In genomic region chr20:28562510-28562898, GRCh38 we compare ENCODE assay signal across 16 cellular contexts.
DNase-seq lines count a peak whose midpoint lies in the region; ATAC-seq, FAIRE-seq and TF ChIP-seq lines count a peak whose summit lies in the region.
"Had no signal": no experiment of that assay in that cellular context is flagged by ENCODE, and none has a peak within 500 bp of the region (broad histone marks: within the 10 kb centered on the region; RNA-seq: fewer than 3 reads in every experiment).

No MANE protein-coding gene starts in this region.

- no peaks in the 10 kb centered on the region for H3K9me2 ChIP-seq in GM23338 (ENCODE audit: insufficient read depth)

- H3K36me3 ChIP-seq in GM23338 (ENCODE audit: insufficient read depth) (no peaks in the 10 kb centered on the region), RWPE2 (ENCODE audit: low read depth) (no peaks in the 10 kb centered on the region; the same call in 1 of the 2 replicates)
- H3K36me3 ChIP-seq: prostate gland, uterus had no signal

- ATAC-seq in GM23338: no peak
- peak; percentile 96 for ATAC-seq in RWPE2 (ENCODE audit: low read depth)
- ATAC-seq in GM21576 (IDR thresholded peaks at IDR 0.05; ENCODE audit: unreplicated experiment): no peak
- ATAC-seq: activated CD8-positive, alpha-beta memory T cell treated with anti-CD3 and anti-CD28 coated beads, Interleukin-2, amount 10 ng/mL, durations not matched to agents 7 days and 5 days had no signal

- FAIRE-seq in urothelium cell line (lab: Jason Lieb, UNC): no peak

- H3K4me3 ChIP-seq in GM23338: no peak overlapping the region
- no peak overlapping the region for H3K4me3 ChIP-seq in RWPE2 (ENCODE audit: severe bottlenecking)
- H3K4me3 ChIP-seq in foreskin fibroblast (ENCODE audit: low read depth in 1 of 2, low read length in 2 of 2): no peak overlapping the region
- H3K4me3 ChIP-seq: heart left ventricle, prostate gland, uterus had no signal

- H3K4me1 ChIP-seq in GM23338 (ENCODE audit: insufficient read depth): peaks cover 11% of the 10 kb centered on the region; the same call in 1 of the 2 replicates
- peaks cover 11% of the 10 kb centered on the region for H3K4me1 ChIP-seq in RWPE2 (ENCODE audit: insufficient read depth, poor library complexity, severe bottlenecking)
- H3K4me1 ChIP-seq: heart left ventricle, prostate gland, uterus had no signal

- DNase-seq in GM23338 (ENCODE audit: low spot score) (peak; percentile 5), RWPE2 (ENCODE audit: low spot score) (no peak), foreskin fibroblast (peak; percentile 6 to 22), urothelium cell line (ENCODE audit: low spot score) (peak; percentile 48), globus pallidus (ENCODE audit: low spot score) (no peak)
- no peak for DNase-seq in stimulated activated CD4-positive, alpha-beta T cell treated with anti-CD3 and anti-CD28 coated beads, Interleukin-12 subunit alpha, Interleukin-12 subunit beta, amount 100 ng/mL, for 4 hours
- DNase-seq: activated B cell treated with CpG ODN at 0.5 μM for 24 hours; activated CD8-positive, alpha-beta memory T cell treated with anti-CD3 and anti-CD28 coated beads, Interleukin-2, amount 10 ng/mL, durations not matched to agents 7 days and 5 days; activated naive CD4-positive, alpha-beta T cell treated with Interleukin-2 at 50 U/mL for 16 hours; Calu3; caudate nucleus; heart left ventricle; NCI-H2171 treated with DMSO at 0.1 percent for 48 hours; uterus had no signal

- H3K27ac ChIP-seq in GM23338 (ENCODE audit: low read depth): no peak overlapping the region
- H3K27ac ChIP-seq in RWPE2 (ENCODE audit: poor library complexity, severe bottlenecking): peak overlapping the region; percentile 60
- H3K27ac ChIP-seq: heart left ventricle, prostate gland, uterus had no signal

- H3K4me2 ChIP-seq in GM23338: no peak overlapping the region

- TF ChIP-seq CTCF in GM23338 (conservative IDR thresholded peaks at IDR 0.05; ENCODE audit: low read depth in 2 of 2): no peak
- TF ChIP-seq CTCF in RWPE2 (IDR thresholded peaks at IDR 0.05; ENCODE audit: poor library complexity, severe bottlenecking): no peak
- no peak for TF ChIP-seq CTCF in foreskin fibroblast (IDR thresholded peaks at IDR 0.05; ENCODE audit: low read depth, low read length)

- H3K4me3 Mint-ChIP-seq in GM23338: no peak overlapping the region
- H3K4me3 Mint-ChIP-seq: activated B cell treated with CpG ODN at 0.5 μM for 24 hours; activated CD8-positive, alpha-beta memory T cell treated with anti-CD3 and anti-CD28 coated beads, Interleukin-2, amount 10 ng/mL, durations not matched to agents 7 days and 5 days had no signal

- H3K27me3 ChIP-seq in GM23338 (ENCODE audit: insufficient read depth): no peaks in the 10 kb centered on the region
- H3K27me3 ChIP-seq in RWPE2 (ENCODE audit: insufficient read depth, poor library complexity, severe bottlenecking): no peaks in the 10 kb centered on the region
- H3K27me3 ChIP-seq: heart left ventricle, uterus had no signal

- H3K4me1 Mint-ChIP-seq in GM23338: peaks cover 12% of the 10 kb centered on the region
- H3K4me1 Mint-ChIP-seq: activated B cell treated with CpG ODN at 0.5 μM for 24 hours; activated CD8-positive, alpha-beta memory T cell treated with anti-CD3 and anti-CD28 coated beads, Interleukin-2, amount 10 ng/mL, durations not matched to agents 7 days and 5 days had no signal

- H3K27me3 Mint-ChIP-seq in GM23338 (ENCODE audit: insufficient read depth, low read depth, poor library complexity): peaks cover 7% of the 10 kb centered on the region
- H3K27me3 Mint-ChIP-seq: activated B cell treated with CpG ODN at 0.5 μM for 24 hours; activated CD8-positive, alpha-beta memory T cell treated with anti-CD3 and anti-CD28 coated beads, Interleukin-2, amount 10 ng/mL, durations not matched to agents 7 days and 5 days had no signal

- H3K27ac Mint-ChIP-seq in GM23338: peak overlapping the region; percentile 15; the same call in 1 of the 2 replicates
- H3K27ac Mint-ChIP-seq: activated B cell treated with CpG ODN at 0.5 μM for 24 hours; activated CD8-positive, alpha-beta memory T cell treated with anti-CD3 and anti-CD28 coated beads, Interleukin-2, amount 10 ng/mL, durations not matched to agents 7 days and 5 days had no signal

- peaks cover 49% of the 10 kb centered on the region for H3K36me3 Mint-ChIP-seq in GM23338 (ENCODE audit: low read depth)

- no peaks in the 10 kb centered on the region for H3K79me2 ChIP-seq in GM23338 (replicated peaks; ENCODE audit: insufficient read depth)

- H2AFZ ChIP-seq in GM23338: no peak overlapping the region

- no peaks in the 10 kb centered on the region for H4K20me1 ChIP-seq in GM23338 (replicated peaks; ENCODE audit: insufficient read depth)

- peaks cover 6% of the 10 kb centered on the region for H3K9me3 ChIP-seq in RWPE2 (ENCODE audit: severe bottlenecking)
- H3K9me3 ChIP-seq: prostate gland, uterus had no signal

- H3K9me3 Mint-ChIP-seq in GM23338: peaks cover 92% of the 10 kb centered on the region

- H3F3A ChIP-seq in GM23338 (replicated peaks; ENCODE audit: low read depth): no peaks in the 10 kb centered on the region

TF ChIP-seq in GM23338, 12 proteins besides CTCF, POLR2A, EP300 and RAD21 (continues in another document):
- TF ChIP-seq POLR2AphosphoS5 (IDR thresholded peaks at IDR 0.05; ENCODE audit: low read depth) (no peak), EZH2phosphoT487 (IDR thresholded peaks at IDR 0.05; ENCODE audit: unreplicated experiment) (no peak), ZNF331 (CRISPR knock-in tag; IDR thresholded peaks at IDR 0.05; ENCODE audit: low read depth) (no peak), JUNB (IDR thresholded peaks at IDR 0.05; ENCODE audit: unreplicated experiment) (no peak), CREB1 (CRISPR knock-in tag; IDR thresholded peaks at IDR 0.05; ENCODE audit: low read depth) (no peak), NANOG (IDR thresholded peaks at IDR 0.05; ENCODE audit: borderline replicate concordance) (no peak), EZH2 (IDR thresholded peaks at IDR 0.05; ENCODE audit: low read depth, unreplicated experiment) (no peak), REST (IDR thresholded peaks at IDR 0.05; ENCODE audit: unreplicated experiment) (no peak)

Comparison
In these comparisons a context has a peak if more than half of its experiments do, and no peak if none do; other contexts are left out.
1. DNase-seq: peak in GM23338 (single experiment), foreskin fibroblast (2 of 2) and urothelium cell line (single experiment); none in RWPE2 (single experiment), stimulated activated CD4-positive, alpha-beta T cell treated with anti-CD3 and anti-CD28 coated beads, Interleukin-12 subunit alpha, Interleukin-12 subunit beta, amount 100 ng/mL, for 4 hours (single experiment) and globus pallidus (single experiment).